Comparison of ENCODE assay signal across 8 cellular contexts in the genomic region with DNA sequence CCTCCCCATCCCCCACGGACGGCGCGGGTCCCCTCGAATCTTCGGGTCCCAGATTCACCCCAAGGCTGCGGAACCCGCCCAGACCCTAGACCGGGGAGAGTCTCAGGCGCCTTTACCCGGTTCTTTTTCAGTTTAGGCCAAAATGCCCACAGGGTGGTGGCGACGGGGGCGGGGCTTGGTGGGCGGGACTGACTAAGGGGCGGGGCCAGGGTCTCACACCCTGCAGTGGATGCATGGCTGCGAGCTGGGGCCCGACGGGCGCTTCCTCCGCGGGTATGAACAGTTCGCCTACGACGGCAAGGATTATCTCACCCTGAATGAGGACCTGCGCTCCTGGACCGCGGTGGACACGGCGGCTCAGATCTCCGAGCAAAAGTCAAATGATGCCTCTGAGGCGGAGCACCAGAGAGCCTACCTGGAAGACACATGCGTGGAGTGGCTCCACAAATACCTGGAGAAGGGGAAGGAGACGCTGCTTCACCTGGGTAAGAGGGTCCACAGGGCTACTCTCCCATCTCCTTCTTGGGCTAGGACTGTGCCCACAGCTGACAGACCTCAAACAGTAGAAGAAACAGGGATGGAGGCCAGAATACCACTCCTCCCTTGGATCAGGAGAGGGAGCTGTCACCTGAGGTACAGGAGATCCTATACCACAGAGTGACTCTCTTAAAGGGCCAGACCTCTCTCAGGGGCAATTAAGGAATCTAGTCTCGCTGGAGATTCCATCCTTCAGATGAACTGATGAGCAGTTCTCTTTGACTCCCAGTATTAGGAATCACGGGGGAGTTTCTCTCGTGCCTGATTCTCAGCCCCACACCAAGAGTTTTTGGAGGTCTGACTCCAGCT. TPM values are rescaled to one million over a fixed set of nuclear protein-coding genes. Genes with fewer than 3 reads are reported as not detected.
A peak's percentile ranks its signal among the peaks of the same experiment; 100 is the strongest.
DNase-seq lines count a peak whose midpoint lies in the region; ATAC-seq and TF ChIP-seq lines count a peak whose summit lies in the region.

No MANE protein-coding gene starts in this region.

- DNase-seq in GM06990 (ENCODE audit: extremely low read depth, insufficient read length) = peak; percentile 84
- peak; percentile 77 to 79 for DNase-seq in SJCRH30
- peak; percentile 67 to 87 (median 81) for DNase-seq in activated naive CD4-positive, alpha-beta T cell (lab: John Stamatoyannopoulos, UW)
- peak; percentile 62 to 79 (median 75) for DNase-seq in ovary
- DNase-seq in tibial artery = peak; percentile 68 to 85

- H3K4me3 ChIP-seq in GM06990 (replicated peaks; ENCODE audit: low read depth, low read length) = peak overlapping the region; percentile 98
- H3K4me3 ChIP-seq in SJCRH30 = peak overlapping the region; percentile 68
- H3K4me3 ChIP-seq in gastroesophageal sphincter = peak overlapping the region; percentile 80 to 94
- peak overlapping the region; percentile 57 for H3K4me3 ChIP-seq in ovary
- H3K4me3 ChIP-seq in tibial artery = peak overlapping the region; percentile 76 to 77

- TF ChIP-seq EP300 in gastroesophageal sphincter (IDR thresholded peaks at IDR 0.05) (no peak), ovary (IDR thresholded peaks at IDR 0.05) (no peak)

- intact Hi-C loops in ovary (cut with DNase I) = loop anchor here in 1 of 4 donors (10.0 kb wide), 1 partner anchor 165 kb away; no protein-coding TSS in a partner anchor
- intact Hi-C loops in tibial artery (cut with DNase I; ENCODE audit: low total_unique reads) = no loop called here

- peaks cover 25% of the 10 kb centered on the region for H3K36me3 ChIP-seq in GM06990 (ENCODE audit: control insufficient read depth, insufficient read depth, low read length)
- no peaks in the 10 kb centered on the region for H3K36me3 ChIP-seq in SJCRH30
- H3K36me3 ChIP-seq in gastroesophageal sphincter = peaks cover 0 to 39% of the 10 kb centered on the region in 2 donors
- H3K36me3 ChIP-seq in ovary = no peaks in the 10 kb centered on the region
- H3K36me3 ChIP-seq in tibial artery = peaks cover 28 to 40% (median 40%) of the 10 kb centered on the region in 3 donors

- H3K9me3 ChIP-seq in SJCRH30 (replicated peaks) (no peaks in the 10 kb centered on the region), gastroesophageal sphincter (no peaks in the 10 kb centered on the region), ovary (no peaks in the 10 kb centered on the region), tibial artery (no peaks in the 10 kb centered on the region)

- 66 to 79% methylated on average over 2 to 3 of the region's 37 CpGs for WGBS in gastroesophageal sphincter (ENCODE audit: low coverage in 1 of 2), 2 donors
- WGBS in ovary, 3 donors = 15 to 19% (median 18%) methylated on average over 36 to 37 of the region's 37 CpGs

- no peaks in the 10 kb centered on the region for H3K27me3 ChIP-seq in GM06990 (replicated peaks; ENCODE audit: control insufficient read depth, insufficient read depth, low read length)
- H3K27me3 ChIP-seq in SJCRH30 = no peaks in the 10 kb centered on the region
- no peaks in the 10 kb centered on the region for H3K27me3 ChIP-seq in gastroesophageal sphincter
- no peaks in the 10 kb centered on the region for H3K27me3 ChIP-seq in ovary
- no peaks in the 10 kb centered on the region for H3K27me3 ChIP-seq in tibial artery

- H3K27ac ChIP-seq in SJCRH30 = peak overlapping the region; percentile 29
- peak overlapping the region; percentile 97 to 99 (median 98) for H3K27ac ChIP-seq in gastroesophageal sphincter
- peak overlapping the region; percentile 84 to 98 for H3K27ac ChIP-seq in ovary
- H3K27ac ChIP-seq in tibial artery = peak overlapping the region; percentile 96 to 97

- H3K4me1 ChIP-seq in SJCRH30 (peaks cover 5% of the 10 kb centered on the region; the same call in 1 of the 2 replicates), gastroesophageal sphincter (peaks cover 0 to 44% (median 18%) of the 10 kb centered on the region in 3 donors), ovary (ENCODE audit: insufficient read depth) (peaks cover 4% of the 10 kb centered on the region), tibial artery (peaks cover 0 to 26% (median 17%) of the 10 kb centered on the region in 4 donors)

- ATAC-seq in HG03045 (IDR thresholded peaks at IDR 0.05; ENCODE audit: unreplicated experiment) (peak; percentile 14), gastroesophageal sphincter (peak; percentile 58), HG02973 (IDR thresholded peaks at IDR 0.05; ENCODE audit: unreplicated experiment) (no peak)

- no peak for TF ChIP-seq CTCF in GM06990 (IDR thresholded peaks at IDR 0.05; ENCODE audit: insufficient read depth, low read length, poor library complexity, severe bottlenecking)
- TF ChIP-seq CTCF in gastroesophageal sphincter (IDR thresholded peaks at IDR 0.05) = no peak
- no peak for TF ChIP-seq CTCF in ovary (IDR thresholded peaks at IDR 0.05)
- no peak for TF ChIP-seq CTCF in tibial artery (IDR thresholded peaks at IDR 0.05)

- TF ChIP-seq POLR2A in gastroesophageal sphincter (IDR thresholded peaks at IDR 0.05) (no peak), ovary (IDR thresholded peaks at IDR 0.05) (no peak)

RNA-seq across cellular contexts. Expression of gene HLA-E, which starts 0.9 kb away (rescaled TPM):
- total RNA-seq in SJCRH30 (2014; rRNA removed; shearing (Covaris generic)) = 24.6 and 26.0 TPM in 2 replicates
- total RNA-seq in gastroesophageal sphincter = 100 to 1,000 TPM; 259 to 607 (median 482) TPM
- total RNA-seq in ovary = 100 to 1,000 TPM; 181 to 322 (median 238) TPM
- polyA plus RNA-seq in ovary = 100 to 1,000 TPM; 332 to 614 TPM

Comparison
In these comparisons a context has a peak if more than half of its experiments do, and no peak if none do; other contexts are left out.
1. H3K27ac ChIP-seq: peak in every context shown above with its lines; median percentile 98 in gastroesophageal sphincter; 96 in tibial artery; 91 in ovary; 29 in SJCRH30.